ENCODE assay signal across 1 cellular context in genomic region chr3:126926684-126927404, GRCh38.
TF ChIP-seq lines count a peak whose summit lies in the region.

No MANE protein-coding gene starts in this region.

TF ChIP-seq in HepG2, 621 proteins besides CTCF, POLR2A, EP300 and RAD21 (continued from another document):
- no peak for TF ChIP-seq SP5 (CRISPR knock-in tag; IDR thresholded peaks at IDR 0.05; ENCODE audit: borderline replicate concordance, low read depth)
- no peak for TF ChIP-seq MLXIP (CRISPR knock-in tag; IDR thresholded peaks at IDR 0.05; ENCODE audit: borderline replicate concordance)
- no peak for TF ChIP-seq HNRNPK (IDR thresholded peaks at IDR 0.05; ENCODE audit: low read depth, low read length, poor library complexity, severe bottlenecking)
- no peak for TF ChIP-seq ZZZ3 (CRISPR knock-in tag; IDR thresholded peaks at IDR 0.05; ENCODE audit: borderline replicate concordance)
- no peak for TF ChIP-seq HMG20A (CRISPR knock-in tag; IDR thresholded peaks at IDR 0.05; ENCODE audit: borderline replicate concordance)
- TF ChIP-seq SAP130 (CRISPR knock-in tag; IDR thresholded peaks at IDR 0.05; ENCODE audit: low read depth): no peak
- no peak for TF ChIP-seq CEBPB (IDR thresholded peaks at IDR 0.05; ENCODE audit: borderline replicate concordance, low read depth, low read length)
- no peak for TF ChIP-seq ZNF510 (CRISPR knock-in tag; IDR thresholded peaks at IDR 0.05; ENCODE audit: low read depth)
- TF ChIP-seq CCDC6 (CRISPR knock-in tag; IDR thresholded peaks at IDR 0.05): no peak
- TF ChIP-seq SNAPC4 (CRISPR knock-in tag; IDR thresholded peaks at IDR 0.05): no peak
- no peak for TF ChIP-seq ZNF205 (CRISPR knock-in tag; IDR thresholded peaks at IDR 0.05)
- TF ChIP-seq FOXP1 (IDR thresholded peaks at IDR 0.05): no peak
- no peak for TF ChIP-seq FOXP1 (CRISPR knock-in tag; IDR thresholded peaks at IDR 0.05)
